Comparison of ENCODE assay signal across 1 cellular context in the genomic region with DNA sequence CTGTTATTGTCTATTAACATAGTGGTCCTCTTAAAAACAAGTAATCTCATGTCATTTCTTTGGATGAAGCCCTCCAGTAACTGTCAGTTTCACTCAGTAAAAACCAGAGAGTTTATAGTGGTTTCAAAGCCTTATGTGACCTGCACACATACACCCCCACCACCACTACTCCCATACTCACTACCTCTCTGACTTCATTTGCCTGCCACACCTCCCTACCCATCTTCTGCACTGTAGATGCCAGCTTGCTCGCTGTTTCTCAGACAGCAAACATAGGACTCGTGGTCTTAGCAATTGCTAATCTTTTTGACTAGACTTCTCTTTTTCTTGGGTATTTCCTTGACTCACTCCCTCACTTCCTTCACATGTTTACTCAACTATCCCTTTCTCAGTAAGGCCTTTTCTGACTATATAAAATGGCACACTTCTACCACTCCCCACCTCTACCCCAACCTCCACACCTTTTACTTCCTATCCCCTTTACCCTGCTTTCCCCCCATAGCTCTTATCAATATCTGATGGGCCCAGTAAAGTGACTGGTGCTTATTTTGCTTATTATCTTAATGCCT.
TF ChIP-seq lines count a peak whose summit lies in the region.

No MANE protein-coding gene starts in this region.

TF ChIP-seq in SK-N-SH treated with all-trans-retinoic acid at 6 μM for 48 hours, 23 proteins besides CTCF, POLR2A, EP300 and RAD21 (continued from another document):
- TF ChIP-seq, protein P1, sequence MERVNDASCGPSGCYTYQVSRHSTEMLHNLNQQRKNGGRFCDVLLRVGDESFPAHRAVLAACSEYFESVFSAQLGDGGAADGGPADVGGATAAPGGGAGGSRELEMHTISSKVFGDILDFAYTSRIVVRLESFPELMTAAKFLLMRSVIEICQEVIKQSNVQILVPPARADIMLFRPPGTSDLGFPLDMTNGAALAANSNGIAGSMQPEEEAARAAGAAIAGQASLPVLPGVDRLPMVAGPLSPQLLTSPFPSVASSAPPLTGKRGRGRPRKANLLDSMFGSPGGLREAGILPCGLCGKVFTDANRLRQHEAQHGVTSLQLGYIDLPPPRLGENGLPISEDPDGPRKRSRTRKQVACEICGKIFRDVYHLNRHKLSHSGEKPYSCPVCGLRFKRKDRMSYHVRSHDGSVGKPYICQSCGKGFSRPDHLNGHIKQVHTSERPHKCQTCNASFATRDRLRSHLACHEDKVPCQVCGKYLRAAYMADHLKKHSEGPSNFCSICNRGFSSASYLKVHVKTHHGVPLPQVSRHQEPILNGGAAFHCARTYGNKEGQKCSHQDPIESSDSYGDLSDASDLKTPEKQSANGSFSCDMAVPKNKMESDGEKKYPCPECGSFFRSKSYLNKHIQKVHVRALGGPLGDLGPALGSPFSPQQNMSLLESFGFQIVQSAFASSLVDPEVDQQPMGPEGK (CRISPR knock-in tag; IDR thresholded peaks at IDR 0.05; ENCODE audit: borderline replicate concordance): no peak
- TF ChIP-seq, protein P2, sequence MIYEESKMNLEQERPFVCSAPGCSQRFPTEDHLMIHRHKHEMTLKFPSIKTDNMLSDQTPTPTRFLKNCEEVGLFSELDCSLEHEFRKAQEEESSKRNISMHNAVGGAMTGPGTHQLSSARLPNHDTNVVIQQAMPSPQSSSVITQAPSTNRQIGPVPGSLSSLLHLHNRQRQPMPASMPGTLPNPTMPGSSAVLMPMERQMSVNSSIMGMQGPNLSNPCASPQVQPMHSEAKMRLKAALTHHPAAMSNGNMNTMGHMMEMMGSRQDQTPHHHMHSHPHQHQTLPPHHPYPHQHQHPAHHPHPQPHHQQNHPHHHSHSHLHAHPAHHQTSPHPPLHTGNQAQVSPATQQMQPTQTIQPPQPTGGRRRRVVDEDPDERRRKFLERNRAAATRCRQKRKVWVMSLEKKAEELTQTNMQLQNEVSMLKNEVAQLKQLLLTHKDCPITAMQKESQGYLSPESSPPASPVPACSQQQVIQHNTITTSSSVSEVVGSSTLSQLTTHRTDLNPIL (CRISPR knock-in tag; IDR thresholded peaks at IDR 0.05; ENCODE audit: low read depth): no peak
- no peak for TF ChIP-seq GLIS3 (CRISPR knock-in tag; IDR thresholded peaks at IDR 0.05)
- TF ChIP-seq ZFP3 (CRISPR knock-in tag; IDR thresholded peaks at IDR 0.05): no peak
